In genomic region chr19:48993175-48994034, GRCh38 we compare ENCODE assay signal across 1 cellular context.
A peak's percentile ranks its signal among the peaks of the same experiment; 100 is the strongest.
TF ChIP-seq lines count a peak whose summit lies in the region.

TSS of gene GYS1 (minus strand) at chr19:48993309. CDS start at chr19:48993112, 197 bp downstream.
TSS of gene RUVBL2 (plus strand) at chr19:48993887. CDS start at chr19:48993912, 25 bp downstream.

TF ChIP-seq in GM12878, 131 proteins besides CTCF, POLR2A, EP300 and RAD21 (continued from another document and continues in another):
- TF ChIP-seq, protein P1, sequence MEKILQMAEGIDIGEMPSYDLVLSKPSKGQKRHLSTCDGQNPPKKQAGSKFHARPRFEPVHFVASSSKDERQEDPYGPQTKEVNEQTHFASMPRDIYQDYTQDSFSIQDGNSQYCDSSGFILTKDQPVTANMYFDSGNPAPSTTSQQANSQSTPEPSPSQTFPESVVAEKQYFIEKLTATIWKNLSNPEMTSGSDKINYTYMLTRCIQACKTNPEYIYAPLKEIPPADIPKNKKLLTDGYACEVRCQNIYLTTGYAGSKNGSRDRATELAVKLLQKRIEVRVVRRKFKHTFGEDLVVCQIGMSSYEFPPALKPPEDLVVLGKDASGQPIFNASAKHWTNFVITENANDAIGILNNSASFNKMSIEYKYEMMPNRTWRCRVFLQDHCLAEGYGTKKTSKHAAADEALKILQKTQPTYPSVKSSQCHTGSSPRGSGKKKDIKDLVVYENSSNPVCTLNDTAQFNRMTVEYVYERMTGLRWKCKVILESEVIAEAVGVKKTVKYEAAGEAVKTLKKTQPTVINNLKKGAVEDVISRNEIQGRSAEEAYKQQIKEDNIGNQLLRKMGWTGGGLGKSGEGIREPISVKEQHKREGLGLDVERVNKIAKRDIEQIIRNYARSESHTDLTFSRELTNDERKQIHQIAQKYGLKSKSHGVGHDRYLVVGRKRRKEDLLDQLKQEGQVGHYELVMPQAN (conservative IDR thresholded peaks at IDR 0.05) = 0 out of 2 replicates have a peak, but pooled peaks have one; percentile 31
- TF ChIP-seq BCL11A (IDR thresholded peaks at IDR 0.05; ENCODE audit: low read depth, low read length) = no peak
- TF ChIP-seq, protein P2, sequence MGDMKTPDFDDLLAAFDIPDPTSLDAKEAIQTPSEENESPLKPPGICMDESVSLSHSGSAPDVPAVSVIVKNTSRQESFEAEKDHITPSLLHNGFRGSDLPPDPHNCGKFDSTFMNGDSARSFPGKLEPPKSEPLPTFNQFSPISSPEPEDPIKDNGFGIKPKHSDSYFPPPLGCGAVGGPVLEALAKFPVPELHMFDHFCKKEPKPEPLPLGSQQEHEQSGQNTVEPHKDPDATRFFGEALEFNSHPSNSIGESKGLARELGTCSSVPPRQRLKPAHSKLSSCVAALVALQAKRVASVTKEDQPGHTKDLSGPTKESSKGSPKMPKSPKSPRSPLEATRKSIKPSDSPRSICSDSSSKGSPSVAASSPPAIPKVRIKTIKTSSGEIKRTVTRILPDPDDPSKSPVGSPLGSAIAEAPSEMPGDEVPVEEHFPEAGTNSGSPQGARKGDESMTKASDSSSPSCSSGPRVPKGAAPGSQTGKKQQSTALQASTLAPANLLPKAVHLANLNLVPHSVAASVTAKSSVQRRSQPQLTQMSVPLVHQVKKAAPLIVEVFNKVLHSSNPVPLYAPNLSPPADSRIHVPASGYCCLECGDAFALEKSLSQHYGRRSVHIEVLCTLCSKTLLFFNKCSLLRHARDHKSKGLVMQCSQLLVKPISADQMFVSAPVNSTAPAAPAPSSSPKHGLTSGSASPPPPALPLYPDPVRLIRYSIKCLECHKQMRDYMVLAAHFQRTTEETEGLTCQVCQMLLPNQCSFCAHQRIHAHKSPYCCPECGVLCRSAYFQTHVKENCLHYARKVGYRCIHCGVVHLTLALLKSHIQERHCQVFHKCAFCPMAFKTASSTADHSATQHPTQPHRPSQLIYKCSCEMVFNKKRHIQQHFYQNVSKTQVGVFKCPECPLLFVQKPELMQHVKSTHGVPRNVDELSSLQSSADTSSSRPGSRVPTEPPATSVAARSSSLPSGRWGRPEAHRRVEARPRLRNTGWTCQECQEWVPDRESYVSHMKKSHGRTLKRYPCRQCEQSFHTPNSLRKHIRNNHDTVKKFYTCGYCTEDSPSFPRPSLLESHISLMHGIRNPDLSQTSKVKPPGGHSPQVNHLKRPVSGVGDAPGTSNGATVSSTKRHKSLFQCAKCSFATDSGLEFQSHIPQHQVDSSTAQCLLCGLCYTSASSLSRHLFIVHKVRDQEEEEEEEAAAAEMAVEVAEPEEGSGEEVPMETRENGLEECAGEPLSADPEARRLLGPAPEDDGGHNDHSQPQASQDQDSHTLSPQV (IDR thresholded peaks at IDR 0.05) = no peak
- TF ChIP-seq USF1 (IDR thresholded peaks at IDR 0.05; ENCODE audit: borderline replicate concordance, extremely low read length, insufficient read depth, low read depth, low read length) = no peak
- TF ChIP-seq CEBPZ (IDR thresholded peaks at IDR 0.05; ENCODE audit: low read depth, low read length) = peak; percentile 57; the same call in 1 of the 2 replicates
- TF ChIP-seq POU2F2 (IDR thresholded peaks at IDR 0.05; ENCODE audit: borderline replicate concordance, low read depth, low read length) = peak; percentile 97
- peak; percentile 67 for TF ChIP-seq PML (IDR thresholded peaks at IDR 0.05; ENCODE audit: low read length)
- TF ChIP-seq SIN3A (IDR thresholded peaks at IDR 0.05; ENCODE audit: low read depth, low read length) = peak; percentile 87
- TF ChIP-seq ATF7 (IDR thresholded peaks at IDR 0.05; ENCODE audit: low read depth) = peak; percentile 86
- no peak for TF ChIP-seq ZNF24 (IDR thresholded peaks at IDR 0.05)
- no peak for TF ChIP-seq MYC (IDR thresholded peaks at IDR 0.05; ENCODE audit: insufficient read depth, insufficient read length, insufficient replicate concordance, low read length, severe bottlenecking)
- peak; percentile 39; the same call in 1 of the 2 replicates for TF ChIP-seq NR2C1 (IDR thresholded peaks at IDR 0.05)
- TF ChIP-seq RAD51 (IDR thresholded peaks at IDR 0.05) = no peak
- no peak for TF ChIP-seq PRDM15 (CRISPR knock-in tag; IDR thresholded peaks at IDR 0.05)
- no peak for TF ChIP-seq ZNF217 (IDR thresholded peaks at IDR 0.05)
- peak; percentile 25; the same call in 1 of the 2 replicates for TF ChIP-seq NRF1 (conservative IDR thresholded peaks at IDR 0.05; ENCODE audit: low read depth, low read length)
- TF ChIP-seq, protein P3, sequence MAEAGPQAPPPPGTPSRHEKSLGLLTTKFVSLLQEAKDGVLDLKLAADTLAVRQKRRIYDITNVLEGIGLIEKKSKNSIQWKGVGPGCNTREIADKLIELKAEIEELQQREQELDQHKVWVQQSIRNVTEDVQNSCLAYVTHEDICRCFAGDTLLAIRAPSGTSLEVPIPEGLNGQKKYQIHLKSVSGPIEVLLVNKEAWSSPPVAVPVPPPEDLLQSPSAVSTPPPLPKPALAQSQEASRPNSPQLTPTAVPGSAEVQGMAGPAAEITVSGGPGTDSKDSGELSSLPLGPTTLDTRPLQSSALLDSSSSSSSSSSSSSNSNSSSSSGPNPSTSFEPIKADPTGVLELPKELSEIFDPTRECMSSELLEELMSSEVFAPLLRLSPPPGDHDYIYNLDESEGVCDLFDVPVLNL (IDR thresholded peaks at IDR 0.05; ENCODE audit: low read depth, low read length) = no peak
- TF ChIP-seq IRF4 (IDR thresholded peaks at IDR 0.05; ENCODE audit: low read depth, low read length) = no peak; the same call in 1 of the 2 replicates
- no peak for TF ChIP-seq SMAD1 (IDR thresholded peaks at IDR 0.05; ENCODE audit: low read depth, partially characterized antibody)
- TF ChIP-seq, protein P4, sequence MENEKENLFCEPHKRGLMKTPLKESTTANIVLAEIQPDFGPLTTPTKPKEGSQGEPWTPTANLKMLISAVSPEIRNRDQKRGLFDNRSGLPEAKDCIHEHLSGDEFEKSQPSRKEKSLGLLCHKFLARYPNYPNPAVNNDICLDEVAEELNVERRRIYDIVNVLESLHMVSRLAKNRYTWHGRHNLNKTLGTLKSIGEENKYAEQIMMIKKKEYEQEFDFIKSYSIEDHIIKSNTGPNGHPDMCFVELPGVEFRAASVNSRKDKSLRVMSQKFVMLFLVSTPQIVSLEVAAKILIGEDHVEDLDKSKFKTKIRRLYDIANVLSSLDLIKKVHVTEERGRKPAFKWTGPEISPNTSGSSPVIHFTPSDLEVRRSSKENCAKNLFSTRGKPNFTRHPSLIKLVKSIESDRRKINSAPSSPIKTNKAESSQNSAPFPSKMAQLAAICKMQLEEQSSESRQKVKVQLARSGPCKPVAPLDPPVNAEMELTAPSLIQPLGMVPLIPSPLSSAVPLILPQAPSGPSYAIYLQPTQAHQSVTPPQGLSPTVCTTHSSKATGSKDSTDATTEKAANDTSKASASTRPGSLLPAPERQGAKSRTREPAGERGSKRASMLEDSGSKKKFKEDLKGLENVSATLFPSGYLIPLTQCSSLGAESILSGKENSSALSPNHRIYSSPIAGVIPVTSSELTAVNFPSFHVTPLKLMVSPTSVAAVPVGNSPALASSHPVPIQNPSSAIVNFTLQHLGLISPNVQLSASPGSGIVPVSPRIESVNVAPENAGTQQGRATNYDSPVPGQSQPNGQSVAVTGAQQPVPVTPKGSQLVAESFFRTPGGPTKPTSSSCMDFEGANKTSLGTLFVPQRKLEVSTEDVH (IDR thresholded peaks at IDR 0.05; ENCODE audit: low read depth, partially characterized antibody) = peak; percentile 38
- peak in 1 of 2 experiments; percentile 53; a peak in 2 of 4 replicates for TF ChIP-seq BHLHE40 (IDR thresholded peaks at IDR 0.05; ENCODE audit: borderline replicate concordance in 1 of 2, low read depth in 2 of 2, low read length in 1 of 2)
- peak; percentile 74; the same call in 1 of the 2 replicates for TF ChIP-seq MAX (IDR thresholded peaks at IDR 0.05; ENCODE audit: low read depth, low read length)
- no peak for TF ChIP-seq BMI1 (IDR thresholded peaks at IDR 0.05; ENCODE audit: borderline replicate concordance)
- TF ChIP-seq ZNF384 (IDR thresholded peaks at IDR 0.05; ENCODE audit: borderline replicate concordance, low read depth, low read length) = no peak
- TF ChIP-seq, protein P5, sequence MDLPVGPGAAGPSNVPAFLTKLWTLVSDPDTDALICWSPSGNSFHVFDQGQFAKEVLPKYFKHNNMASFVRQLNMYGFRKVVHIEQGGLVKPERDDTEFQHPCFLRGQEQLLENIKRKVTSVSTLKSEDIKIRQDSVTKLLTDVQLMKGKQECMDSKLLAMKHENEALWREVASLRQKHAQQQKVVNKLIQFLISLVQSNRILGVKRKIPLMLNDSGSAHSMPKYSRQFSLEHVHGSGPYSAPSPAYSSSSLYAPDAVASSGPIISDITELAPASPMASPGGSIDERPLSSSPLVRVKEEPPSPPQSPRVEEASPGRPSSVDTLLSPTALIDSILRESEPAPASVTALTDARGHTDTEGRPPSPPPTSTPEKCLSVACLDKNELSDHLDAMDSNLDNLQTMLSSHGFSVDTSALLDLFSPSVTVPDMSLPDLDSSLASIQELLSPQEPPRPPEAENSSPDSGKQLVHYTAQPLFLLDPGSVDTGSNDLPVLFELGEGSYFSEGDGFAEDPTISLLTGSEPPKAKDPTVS (IDR thresholded peaks at IDR 0.05; ENCODE audit: low read depth, low read length) = peak; percentile 88
- peak; percentile 22; the same call in 1 of the 2 replicates for TF ChIP-seq RUNX3 (IDR thresholded peaks at IDR 0.05; ENCODE audit: low read length)
- no peak for TF ChIP-seq ZZZ3 (IDR thresholded peaks at IDR 0.05; ENCODE audit: control insufficient read depth, insufficient read length, low read depth)
